ENCODE assay signal across 8 cellular contexts in the genomic region with DNA sequence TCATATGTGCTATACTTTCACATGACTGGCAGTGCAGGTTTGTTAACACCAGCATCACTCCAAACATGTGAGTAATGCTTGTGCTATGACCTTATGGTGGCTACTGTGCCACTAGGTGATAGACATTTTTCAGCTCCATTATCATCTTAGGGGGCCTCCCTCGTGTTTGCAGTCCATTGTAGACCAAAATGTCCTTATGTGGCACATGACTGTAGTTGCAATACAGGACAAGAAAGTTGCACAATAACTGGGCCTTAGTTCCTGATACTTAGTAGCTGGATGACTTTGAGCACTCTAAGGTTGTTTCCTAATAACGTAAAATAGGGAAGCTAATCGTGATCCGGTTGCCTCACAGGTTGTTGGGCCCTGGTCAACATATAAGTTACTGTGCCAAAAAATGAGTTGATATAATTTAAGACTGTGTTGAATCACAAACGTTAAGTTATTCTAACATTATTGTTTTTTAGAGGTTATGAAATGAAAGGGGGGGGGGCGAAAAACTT. TPM values are rescaled to one million over a fixed set of nuclear protein-coding genes. Genes with fewer than 3 reads are reported as not detected.
A peak's percentile ranks its signal among the peaks of the same experiment; 100 is the strongest.
DNase-seq lines count a peak whose midpoint lies in the region; ATAC-seq and TF ChIP-seq lines count a peak whose summit lies in the region.

No MANE protein-coding gene starts in this region.

- H3K9me3 ChIP-seq in duodenal mucosa (ENCODE audit: control insufficient read depth in 1 of 2, low read length in 2 of 2) (no peaks in the 10 kb centered on the region), mucosa of stomach (ENCODE audit: control insufficient read depth, low read length) (no peaks in the 10 kb centered on the region), aorta (ENCODE audit: control insufficient read depth, low read length) (no peaks in the 10 kb centered on the region)

- no peaks in the 10 kb centered on the region for H3K27me3 ChIP-seq in duodenal mucosa (ENCODE audit: control insufficient read depth in 1 of 2, insufficient read depth in 2 of 2, low read length in 2 of 2)
- H3K27me3 ChIP-seq in mucosa of stomach (ENCODE audit: control insufficient read depth, insufficient read depth, low read length): no peaks in the 10 kb centered on the region
- H3K27me3 ChIP-seq in aorta (ENCODE audit: control insufficient read depth in 1 of 2, insufficient read depth in 2 of 2, low read length in 1 of 2): no peaks in the 10 kb centered on the region

- H3K36me3 ChIP-seq in duodenal mucosa (ENCODE audit: control insufficient read depth in 1 of 2, insufficient read depth in 2 of 2, low read length in 2 of 2): no peaks in the 10 kb centered on the region
- no peaks in the 10 kb centered on the region for H3K36me3 ChIP-seq in mucosa of stomach (ENCODE audit: control insufficient read depth, insufficient read depth, low read length)
- H3K36me3 ChIP-seq in aorta (ENCODE audit: control insufficient read depth in 1 of 2, insufficient read depth in 2 of 2, low read length in 1 of 2): no peaks in the 10 kb centered on the region

- H3K27ac ChIP-seq in duodenal mucosa (ENCODE audit: low read depth, low read length) (peak overlapping the region; percentile 78), aorta (ENCODE audit: low read depth in 1 of 2, low read length in 2 of 2) (no peak overlapping the region)

- peak; percentile 80 for ATAC-seq in aorta (ENCODE audit: low FRiP score)
- ATAC-seq in GM21619 (IDR thresholded peaks at IDR 0.05; ENCODE audit: unreplicated experiment): no peak

- intact Hi-C loops in aorta (cut with DNase I): loop anchor here in 1 of 2 donors (10.0 kb wide), 1 partner anchor 73 kb away; no protein-coding TSS in a partner anchor

- DNase-seq in HCEC 1CT (peak; percentile 60), RPMI7951 (ENCODE audit: low read depth) (peak; percentile 19), aorta (no peak), GM10266 (ENCODE audit: extremely low spot score) (no peak), 8988T (no peak)

- H3K4me1 ChIP-seq in duodenal mucosa (ENCODE audit: control insufficient read depth in 1 of 2, insufficient read depth in 2 of 2, low read length in 2 of 2) (peaks cover 33 to 36% of the 10 kb centered on the region in 2 donors), mucosa of stomach (ENCODE audit: control insufficient read depth, insufficient read depth, low read length) (peaks cover 21% of the 10 kb centered on the region), aorta (ENCODE audit: control insufficient read depth in 1 of 2, insufficient read depth in 2 of 2, low read length in 2 of 2) (peaks cover 0 to 3% of the 10 kb centered on the region in 2 donors)

- no peak for TF ChIP-seq CTCF in GM10266 (IDR thresholded peaks at IDR 0.05; ENCODE audit: control insufficient read depth, insufficient read depth, low read depth, missing control alignments)

- H3K9ac ChIP-seq in duodenal mucosa (ENCODE audit: low read depth in 1 of 2, low read length in 2 of 2) (peak overlapping the region in 1 of 2 donors; percentile 79), mucosa of stomach (ENCODE audit: low read length) (peak overlapping the region; percentile 81)

- H3K4me3 ChIP-seq in duodenal mucosa (ENCODE audit: low read depth in 1 of 2, low read length in 2 of 2) (peak overlapping the region; percentile 86 to 95), mucosa of stomach (ENCODE audit: low read length) (no peak overlapping the region), aorta (ENCODE audit: low read length in 2 of 2) (no peak overlapping the region)

- 13 to 15% methylated on average over 6 of the region's 6 CpGs for WGBS in aorta, 2 donors

RNA-seq across cellular contexts. Expression of a gene that starts 0.5 kb away (rescaled TPM):
- total RNA-seq in RPMI7951 (2014; rRNA removed; shearing (Covaris generic)): 15.4 and 19.6 TPM in 2 replicates
- total RNA-seq in aorta: 10 to 100 TPM; 34.7 to 48.0 TPM
- polyA plus RNA-seq in aorta: 1 to 10 TPM; 5.6 to 6.4 TPM

Comparison
In these comparisons a context has a peak if more than half of its experiments do, and no peak if none do; other contexts are left out.
1. DNase-seq: peak in HCEC 1CT (single experiment) and RPMI7951 (single experiment); none in aorta (0 of 2), GM10266 (single experiment) and 8988T (single experiment).
2. H3K4me3 ChIP-seq: peak in duodenal mucosa (2 of 2); none in mucosa of stomach (single experiment) and aorta (0 of 2).